33 cellular contexts compared by ENCODE assay signal in genomic region chr3:160812304-160812703, GRCh38. TPM values are rescaled to one million over a fixed set of nuclear protein-coding genes. Genes with fewer than 3 reads are reported as not detected.
DNase-seq lines count a peak whose midpoint lies in the region; ATAC-seq and TF ChIP-seq lines count a peak whose summit lies in the region.
"Had no signal": no experiment of that assay in that cellular context is flagged by ENCODE, and none has a peak within 500 bp of the region (broad histone marks: within the 10 kb centered on the region; RNA-seq: fewer than 3 reads in every experiment).

No MANE protein-coding gene starts in this region.

- H3K27ac Mint-ChIP-seq in activated naive CD4-positive, alpha-beta T cell treated with anti-CD3 and anti-CD28 coated beads, Interleukin-2, amount 50 U/mL, for 72 hours, result no peak overlapping the region
- H3K27ac Mint-ChIP-seq: activated CD4-positive, alpha-beta T cell treated with anti-CD3 and anti-CD28 coated beads, Interleukin-2, amount 10 ng/mL, durations not matched to agents 24 days and 14 days; activated naive CD8-positive, alpha-beta T cell; CD4-positive, alpha-beta T cell; H9; nephron; stimulated activated naive CD8-positive, alpha-beta T cell treated with anti-CD3 and anti-CD28 coated beads, Interleukin-15, Interleukin-2, amounts not matched to agents 100 ng/mL and 50 ng/mL, for 24 hours; WTC11 had no signal

- no peaks in the 10 kb centered on the region for H3K79me2 ChIP-seq in OCI-LY3 (ENCODE audit: low read length)

- intact Hi-C loops in psoas muscle (cut with DNase I) (loop anchor here in 1 of 2 donors (5.0 kb wide), 2 partner anchors 40 to 55 kb away; no protein-coding TSS in a partner anchor), colonic mucosa (cut with DNase I) (no loop called here)

- peak; percentile 26 for DNase-seq in G401 (ENCODE audit: low spot score)
- DNase-seq in psoas muscle, result no peak
- DNase-seq in NK-92 treated with Interleukin-12 subunit alpha and Interleukin-12 subunit beta, amount 100 ng/mL, for 24 hours (lab: John Stamatoyannopoulos, UW), result no peak
- no peak for DNase-seq in colonic mucosa
- DNase-seq in activated naive CD4-positive, alpha-beta T cell treated with anti-CD3 and anti-CD28 coated beads, Interleukin-2, amount 50 U/mL, for 72 hours (ENCODE audit: low spot score in 2 of 2), result no peak
- DNase-seq in activated naive CD4-positive, alpha-beta T cell (lab: John Stamatoyannopoulos, UW), result no peak
- DNase-seq: activated CD4-positive, alpha-beta T cell treated with anti-CD3 and anti-CD28 coated beads, Interleukin-2, amount 10 ng/mL, durations not matched to agents 24 days and 14 days; activated CD8-positive, alpha-beta memory T cell treated with anti-CD3 and anti-CD28 coated beads for 24 hours; activated T-cell treated with anti-CD3 and anti-CD28 coated beads for 4 hours; AML-193; CD4-positive, alpha-beta T cell; EL; H9; hippocampal formation; IMR-90; mucosa of descending colon; NCI-H2171 treated with DMSO at 0.1 percent for 48 hours; NCI-H510A treated with DMSO at 0.1 percent for 48 hours; OCI-M1; ovary; stimulated activated CD4-positive, alpha-beta T cell treated with anti-CD3 and anti-CD28 coated beads, Interleukin-1b, Interleukin-23, amount 100 ng/mL, for 48 hours; tibial artery had no signal

- no peaks in the 10 kb centered on the region for H3K9me3 ChIP-seq in OCI-LY3 (ENCODE audit: insufficient read depth, low read length)
- no peaks in the 10 kb centered on the region for H3K9me3 ChIP-seq in psoas muscle
- no peaks in the 10 kb centered on the region for H3K9me3 ChIP-seq in colonic mucosa
- H3K9me3 ChIP-seq: A549, breast epithelium, mucosa of descending colon, ovary, right atrium auricular region, tibial artery, vagina had no signal

- H3K36me3 ChIP-seq in OCI-LY3 (replicated peaks; ENCODE audit: low read depth, low read length), result no peaks in the 10 kb centered on the region
- H3K36me3 ChIP-seq in psoas muscle (ENCODE audit: insufficient read depth in 1 of 2, low read depth in 1 of 2), result no peaks in the 10 kb centered on the region
- H3K36me3 ChIP-seq in colonic mucosa, result no peaks in the 10 kb centered on the region
- H3K36me3 ChIP-seq: breast epithelium, ovary, right atrium auricular region, tibial artery, vagina had no signal

- H2AFZ ChIP-seq in OCI-LY3 (ENCODE audit: low read depth, low read length), result no peak overlapping the region

- 15 to 41% (median 20%) methylated on average over 3 of the region's 3 CpGs for WGBS in psoas muscle, 3 donors

- H3K27ac ChIP-seq in OCI-LY3 (ENCODE audit: low read length) (no peak overlapping the region), psoas muscle (peak overlapping the region; percentile 92), colonic mucosa (no peak overlapping the region)
- H3K27ac ChIP-seq: A549, breast epithelium, ovary, SK-N-MC, vagina had no signal

- peak overlapping the region; percentile 44 for H3K4me3 ChIP-seq in OCI-LY3 (ENCODE audit: low read length)
- peak overlapping the region; percentile 6 for H3K4me3 ChIP-seq in psoas muscle
- H3K4me3 ChIP-seq in colonic mucosa, result no peak overlapping the region
- H3K4me3 ChIP-seq: A549, breast epithelium, mucosa of descending colon, ovary, right atrium auricular region, SK-N-MC, tibial artery, vagina had no signal

- H3K9me3 Mint-ChIP-seq in activated naive CD4-positive, alpha-beta T cell treated with anti-CD3 and anti-CD28 coated beads, Interleukin-2, amount 50 U/mL, for 72 hours, result no peaks in the 10 kb centered on the region
- H3K9me3 Mint-ChIP-seq: activated CD4-positive, alpha-beta T cell treated with anti-CD3 and anti-CD28 coated beads, Interleukin-2, amount 10 ng/mL, durations not matched to agents 24 days and 14 days; CD4-positive, alpha-beta T cell; H9; nephron; stimulated activated naive CD8-positive, alpha-beta T cell treated with anti-CD3 and anti-CD28 coated beads, Interleukin-15, Interleukin-2, amounts not matched to agents 100 ng/mL and 50 ng/mL, for 24 hours; WTC11 had no signal

- no peak overlapping the region for H3K9ac ChIP-seq in OCI-LY3 (ENCODE audit: low read length)
- no peak overlapping the region for H3K9ac ChIP-seq in colonic mucosa (ENCODE audit: low read depth in 2 of 2, low read length in 2 of 2)

- H3K4me2 ChIP-seq in OCI-LY3 (ENCODE audit: low read length), result peak overlapping the region; percentile 57
- H3K4me2 ChIP-seq: A549 had no signal

- H3K27me3 ChIP-seq in OCI-LY3 (ENCODE audit: low read depth, low read length) (no peaks in the 10 kb centered on the region), psoas muscle (ENCODE audit: insufficient read depth in 3 of 3, low read length in 2 of 3) (no peaks in the 10 kb centered on the region), colonic mucosa (no peaks in the 10 kb centered on the region)
- H3K27me3 ChIP-seq: breast epithelium, ovary, right atrium auricular region, tibial artery, vagina had no signal

- no peaks in the 10 kb centered on the region for H4K20me1 ChIP-seq in OCI-LY3 (ENCODE audit: insufficient read depth, low read length)

- peak; percentile 63 for ATAC-seq in GM18868 (IDR thresholded peaks at IDR 0.05; ENCODE audit: unreplicated experiment)
- ATAC-seq in psoas muscle, result no peak
- ATAC-seq in activated naive CD4-positive, alpha-beta T cell treated with anti-CD3 and anti-CD28 coated beads, Interleukin-2, amount 50 U/mL, for 72 hours, result no peak
- ATAC-seq: A549, WTC11 had no signal

- H3K36me3 Mint-ChIP-seq in activated naive CD4-positive, alpha-beta T cell treated with anti-CD3 and anti-CD28 coated beads, Interleukin-2, amount 50 U/mL, for 72 hours, result no peaks in the 10 kb centered on the region
- H3K36me3 Mint-ChIP-seq: activated naive CD8-positive, alpha-beta T cell; WTC11 had no signal

- in situ Hi-C loops in G401 (cut with HindIII; ENCODE audit: low sequenced_read_pairs), result no loop called here

- H3K4me1 ChIP-seq in OCI-LY3 (ENCODE audit: low read length) (peaks cover 23% of the 10 kb centered on the region), psoas muscle (peaks cover 67% of the 10 kb centered on the region), colonic mucosa (no peaks in the 10 kb centered on the region)
- H3K4me1 ChIP-seq: A549 had no signal

- TF ChIP-seq CTCF in OCI-LY3 (IDR thresholded peaks at IDR 0.05; ENCODE audit: low read depth, low read length), result no peak
- TF ChIP-seq CTCF in psoas muscle (IDR thresholded peaks at IDR 0.05), result no peak
- TF ChIP-seq CTCF in colonic mucosa (IDR thresholded peaks at IDR 0.05), result no peak

RNA-seq across cellular contexts. Expression of gene PPM1L, which starts 56.3 kb away (rescaled TPM):
- under 0.01 TPM in 1 of 2 replicates, not detected in the other for total RNA-seq in G401 (2014; rRNA removed; shearing (Covaris generic))
- total RNA-seq in psoas muscle (10 to 100 TPM; 66.0 to 76.1 (median 68.2) TPM), colonic mucosa (10 to 100 TPM; 15.0 to 15.6 TPM)
- polyA plus RNA-seq in psoas muscle, result 10 to 100 TPM in 2 of 3 donors, 1 to 10 TPM in 1; 6.2 to 41.7 (median 10.5) TPM
- 1 to 10 TPM; 2.1 to 3.5 TPM for total RNA-seq in activated naive CD4-positive, alpha-beta T cell treated with anti-CD3 and anti-CD28 coated beads, Interleukin-2, amount 50 U/mL, for 72 hours

Comparison
In these comparisons a context has a peak if more than half of its experiments do, and no peak if none do; other contexts are left out.
1. RNA of gene PPM1L, which starts 56.3 kb away (total RNA-seq): 66.0 to 76.1 TPM in psoas muscle; 15.0 to 15.6 TPM in colonic mucosa, 2.1 to 3.5 TPM in activated naive CD4-positive, alpha-beta T cell treated with anti-CD3 and anti-CD28 coated beads, Interleukin-2, amount 50 U/mL, for 72 hours and under 0.01 TPM in G401; every median in the first group is over 4 times any median in the second.